14 cellular contexts compared by ENCODE assay signal in genomic region chr11:119418759-119419158, GRCh38.
"Had no signal": no experiment of that assay in that cellular context is flagged by ENCODE, and none has a peak within 500 bp of the region (broad histone marks: within the 10 kb centered on the region; RNA-seq: fewer than 3 reads in every experiment).

No MANE protein-coding gene starts in this region.

- ATAC-seq: activated T-cell treated with anti-CD3 and anti-CD28 coated beads, Interleukin-2, amount 50 U/mL, for 4 hours; gastrocnemius medialis; heart right ventricle; left lung had no signal

- H3K4me3 ChIP-seq: gastrocnemius medialis, heart right ventricle, left lung, spleen, upper lobe of left lung had no signal

- H3K36me3 ChIP-seq: gastrocnemius medialis, left lung, spleen, upper lobe of left lung had no signal

- DNase-seq: activated CD4-positive, alpha-beta memory T cell treated with anti-CD3 and anti-CD28 coated beads for 36 hours; activated CD4-positive, alpha-beta T cell treated with anti-CD3 and anti-CD28 coated beads for 1 hour; activated effector memory CD4-positive, alpha-beta T cell treated with anti-CD3 and anti-CD28 coated beads, Interleukin-2, amount 50 U/mL, for 16 hours; activated T-cell treated with anti-CD3 and anti-CD28 coated beads, Interleukin-2, amount 50 U/mL, for 4 hours; anterior cingulate cortex; gastrocnemius medialis; heart right ventricle; left lung; spleen; stimulated activated CD4-positive, alpha-beta T cell treated with anti-CD3 and anti-CD28 coated beads, Interleukin-1b, Interleukin-23, amount 100 ng/mL, for 48 hours; stimulated activated naive CD4-positive, alpha-beta T cell; substantia nigra; SW 1271; upper lobe of left lung had no signal

- H3K27ac ChIP-seq: gastrocnemius medialis, heart right ventricle, left lung, spleen, upper lobe of left lung had no signal

- H3K9me3 ChIP-seq: gastrocnemius medialis, heart right ventricle, left lung, upper lobe of left lung had no signal
